ENCODE assay signal across 7 cellular contexts in genomic region chr7:104807676-104808075, GRCh38.
"Had no signal": no experiment of that assay in that cellular context is flagged by ENCODE, and none has a peak within 500 bp of the region (broad histone marks: within the 10 kb centered on the region; RNA-seq: fewer than 3 reads in every experiment).

No MANE protein-coding gene starts in this region.

- H3K36me3 ChIP-seq: HAP-1 had no signal

- H3K4me1 ChIP-seq: HAP-1 had no signal

- H3K4me3 ChIP-seq: GM23338, HAP-1, K562 had no signal

- H3K9me3 ChIP-seq: HAP-1 had no signal

- ATAC-seq: GM23338, HCT116, K562 had no signal

- H2AFZ ChIP-seq: GM23338 had no signal

- H3K4me2 ChIP-seq: GM23338 had no signal

- DNase-seq: H7, HFFc6, IMR-90 had no signal
